In genomic region chr10:86865011-86865689, GRCh38 we compare ENCODE assay signal across 7 cellular contexts.
A peak's percentile ranks its signal among the peaks of the same experiment; 100 is the strongest.
DNase-seq lines count a peak whose midpoint lies in the region; ATAC-seq and TF ChIP-seq lines count a peak whose summit lies in the region.
"Not testable (repeated sequence)": the region's sequence is repeated elsewhere in the genome, so short reads cannot be mapped to it uniquely, and the experiment has no call there.

No MANE protein-coding gene starts in this region.

- H3K4me3 Mint-ChIP-seq in H9 = peak overlapping the region; percentile 4 to 58; a peak in 4 of 5 replicates
- H3K4me3 Mint-ChIP-seq in brain = peak overlapping the region in 1 of 5 experiments; percentile 77
- H3K4me3 Mint-ChIP-seq in endothelial cell (ENCODE audit: unreplicated experiment); nephron: not testable (repeated sequence)

- not testable (repeated sequence) for TF ChIP-seq CTCF in H9 (conservative IDR thresholded peaks at IDR 0.05); brain (conservative IDR thresholded peaks at IDR 0.05); endothelial cell (IDR thresholded peaks at IDR 0.05; ENCODE audit: unreplicated experiment); nephron (IDR thresholded peaks at IDR 0.05; ENCODE audit: unreplicated experiment in 3 of 3); thoracic aorta (IDR thresholded peaks at IDR 0.05)

- H3K36me3 ChIP-seq in NT2/D1 (ENCODE audit: insufficient read depth, insufficient read length, low read length); iPS-15b (ENCODE audit: control insufficient read depth, insufficient read depth, low read length); thoracic aorta: not testable (repeated sequence)

- H3K9ac ChIP-seq in H9 (ENCODE audit: extremely low read depth, insufficient read length, low read length) = not testable (repeated sequence)
- peak overlapping the region; percentile 46 for H3K9ac ChIP-seq in NT2/D1 (ENCODE audit: insufficient read length, low read depth)
- peak overlapping the region; percentile 89 for H3K9ac ChIP-seq in iPS-15b (ENCODE audit: low read depth, low read length)

- ATAC-seq in thoracic aorta (ENCODE audit: insufficient number of reproducible peaks, low FRiP score, low read depth) = not testable (repeated sequence)

- H3K36me3 Mint-ChIP-seq in H9 (ENCODE audit: insufficient read depth in 1 of 3, low read depth in 3 of 3); brain; endothelial cell (ENCODE audit: low read depth, unreplicated experiment); nephron (ENCODE audit: low read depth): not testable (repeated sequence)

- H3T11ph ChIP-seq in H9 (ENCODE audit: low read length) = not testable (repeated sequence)

- not testable (repeated sequence) for H3K79me1 ChIP-seq in H9 (ENCODE audit: insufficient read depth, low read depth, low read length, poor library complexity, severe bottlenecking)

- not testable (repeated sequence) for H3K27me3 ChIP-seq in H9 (ENCODE audit: insufficient read depth, low read length); NT2/D1 (ENCODE audit: insufficient read depth, insufficient read length); iPS-15b (ENCODE audit: control insufficient read depth, insufficient read depth, low read length); thoracic aorta (replicated peaks; ENCODE audit: insufficient read depth)

- H3K9me3 ChIP-seq in H9 (ENCODE audit: control insufficient read depth, low read depth, low read length); NT2/D1 (ENCODE audit: insufficient read depth, low read length); iPS-15b (ENCODE audit: control insufficient read depth, insufficient read depth, low read length); thoracic aorta: not testable (repeated sequence)

- H3K27ac ChIP-seq in H9 (ENCODE audit: insufficient read length, low read depth, low read length) (peak overlapping the region; percentile 99), thoracic aorta (peak overlapping the region; percentile 18 to 69)

- not testable (repeated sequence) for H3K14ac ChIP-seq in H9 (ENCODE audit: insufficient read depth, low read length)

- H3K27me3 Mint-ChIP-seq in H9 (ENCODE audit: low read depth); brain; endothelial cell (ENCODE audit: unreplicated experiment); nephron (ENCODE audit: low read depth): not testable (repeated sequence)

- not testable (repeated sequence) for H2BK120ac ChIP-seq in H9 (ENCODE audit: low read depth, low read length, poor library complexity, severe bottlenecking)

- not testable (repeated sequence) for H4K20me1 ChIP-seq in H9 (ENCODE audit: control insufficient read depth, insufficient read depth, insufficient read length)

- H2AK5ac ChIP-seq in H9 (ENCODE audit: insufficient read length, low read length) = not testable (repeated sequence)

- H3K23ac ChIP-seq in H9 (ENCODE audit: insufficient read length, low read depth, low read length) = not testable (repeated sequence)

- H4K8ac ChIP-seq in H9 (replicated peaks; ENCODE audit: insufficient read length, low read depth, low read length) = not testable (repeated sequence)

- not testable (repeated sequence) for H2BK15ac ChIP-seq in H9 (ENCODE audit: low read depth, low read length)

- H3K27ac Mint-ChIP-seq in H9 = peak overlapping the region; percentile 94 to 100 (median 97)
- H3K27ac Mint-ChIP-seq in brain = peak overlapping the region; percentile 24 to 95 (median 89)
- peak overlapping the region; percentile 7 for H3K27ac Mint-ChIP-seq in endothelial cell (ENCODE audit: unreplicated experiment)
- peak overlapping the region; percentile 3 to 43 (median 12) for H3K27ac Mint-ChIP-seq in nephron

- DNase-seq in H9 = peak; percentile 69
- DNase-seq in NT2/D1 (ENCODE audit: low read depth, low spot score); endothelial cell (ENCODE audit: low spot score); thoracic aorta (ENCODE audit: low spot score): not testable (repeated sequence)

- not testable (repeated sequence) for H4K91ac ChIP-seq in H9 (ENCODE audit: insufficient read length, low read depth, low read length)

- not testable (repeated sequence) for H3K18ac ChIP-seq in H9 (ENCODE audit: insufficient read length, low read depth, low read length)

- peaks cover 20% of the 10 kb centered on the region for H3K4me1 ChIP-seq in H9 (ENCODE audit: insufficient read depth, low read length)
- H3K4me1 ChIP-seq in NT2/D1 (ENCODE audit: insufficient read depth, insufficient read length) = not testable (repeated sequence)
- H3K4me1 ChIP-seq in iPS-15b (ENCODE audit: control insufficient read depth, insufficient read depth, low read length) = peaks cover 56% of the 10 kb centered on the region
- peaks cover 21 to 64% of the 10 kb centered on the region in 2 donors for H3K4me1 ChIP-seq in thoracic aorta (ENCODE audit: control insufficient read depth in 1 of 2, low read depth in 2 of 2)

- H3K56ac ChIP-seq in H9 (ENCODE audit: insufficient read length, low read depth, low read length) = not testable (repeated sequence)

- H4K5ac ChIP-seq in H9 (ENCODE audit: insufficient read length, low read depth, low read length) = not testable (repeated sequence)

- not testable (repeated sequence) for H3K4me3 ChIP-seq in NT2/D1 (ENCODE audit: insufficient read length, low read depth); iPS-15b (ENCODE audit: low read depth, low read length); thoracic aorta

- H3K4ac ChIP-seq in H9 (ENCODE audit: low read depth, low read length) = not testable (repeated sequence)

- not testable (repeated sequence) for H3K79me2 ChIP-seq in H9 (ENCODE audit: insufficient read depth, low read length)

- not testable (repeated sequence) for H3K23me2 ChIP-seq in H9 (ENCODE audit: insufficient read length, low read depth, low read length, poor library complexity, severe bottlenecking)

- WGBS in H9 (ENCODE audit: extremely low coverage, insufficient read length, low lambda C conversion rate) = no CpG with 5 or more reads among the region's 11 CpGs

- H2BK20ac ChIP-seq in H9 (ENCODE audit: low read depth, low read length, poor library complexity, severe bottlenecking) = not testable (repeated sequence)

- H2BK12ac ChIP-seq in H9 (ENCODE audit: insufficient read length, low read depth, low read length) = not testable (repeated sequence)

- H3K4me2 ChIP-seq in H9 (ENCODE audit: insufficient read depth, insufficient read length, low read length) = not testable (repeated sequence)

- peak overlapping the region; percentile 97 for H2BK5ac ChIP-seq in H9 (ENCODE audit: insufficient read length, low read length)

- H3K4me1 Mint-ChIP-seq in H9 = peaks cover 76 to 78% of the 10 kb centered on the region in 2 experiments
- peaks cover 51% of the 10 kb centered on the region for H3K4me1 Mint-ChIP-seq in brain
- peaks cover 41% of the 10 kb centered on the region for H3K4me1 Mint-ChIP-seq in endothelial cell (ENCODE audit: unreplicated experiment)
- peaks cover 48% of the 10 kb centered on the region for H3K4me1 Mint-ChIP-seq in nephron

- not testable (repeated sequence) for H2AFZ ChIP-seq in H9 (ENCODE audit: low read length)

- not testable (repeated sequence) for H3K9me3 Mint-ChIP-seq in H9; brain; endothelial cell (ENCODE audit: unreplicated experiment); nephron

Comparison
In these comparisons a context has a peak if more than half of its experiments do, and no peak if none do; other contexts are left out.
1. H3K27ac Mint-ChIP-seq: peak in every context shown above with its lines; median percentile 97 in H9; 89 in brain; 12 in nephron; 7 in endothelial cell.